ENCODE assay signal across 1 cellular context in the genomic region with DNA sequence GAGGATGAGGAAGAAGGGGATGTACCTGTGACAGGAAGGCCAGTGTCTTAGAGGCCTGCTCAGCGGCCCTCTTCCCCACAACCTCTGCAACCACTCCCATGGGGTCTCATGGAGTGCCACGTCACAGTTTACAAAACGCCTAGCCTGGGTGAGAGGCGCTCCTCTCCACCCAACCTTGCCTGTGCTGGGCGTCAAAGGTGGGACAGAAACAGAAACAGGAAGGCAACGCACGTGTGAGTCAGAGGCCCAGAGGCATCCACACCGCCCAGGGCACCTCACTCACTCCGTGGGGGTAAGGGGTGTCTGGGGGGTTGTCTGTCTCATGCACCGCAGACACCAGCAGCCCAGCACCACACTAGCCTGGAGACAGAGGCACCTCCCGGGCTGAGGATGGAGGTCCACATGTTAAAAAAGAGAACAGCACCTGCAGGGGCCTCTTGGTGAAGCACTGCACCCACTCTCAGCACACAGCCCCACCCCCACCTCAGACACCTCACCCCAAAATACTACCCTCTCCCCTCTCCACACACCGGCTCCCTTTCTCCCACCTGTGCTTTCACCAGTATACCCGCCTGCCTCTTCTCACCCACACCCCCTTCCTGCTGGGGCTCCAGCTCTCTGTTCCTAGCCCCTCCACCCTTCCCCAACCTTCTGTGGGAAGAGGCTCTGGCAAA.
TF ChIP-seq lines count a peak whose summit lies in the region.

No MANE protein-coding gene starts in this region.

TF ChIP-seq in GM12878, 131 proteins besides CTCF, POLR2A, EP300 and RAD21 (continued from another document):
- TF ChIP-seq SPI1 (IDR thresholded peaks at IDR 0.05; ENCODE audit: borderline replicate concordance, insufficient read depth, low read depth, low read length) (no peak), ZBED1 (IDR thresholded peaks at IDR 0.05; ENCODE audit: borderline replicate concordance) (no peak), SRF (IDR thresholded peaks at IDR 0.05; ENCODE audit: low read depth in 2 of 2, low read length in 2 of 2) (no peak), CBFB (IDR thresholded peaks at IDR 0.05; ENCODE audit: low read depth) (no peak), PML (IDR thresholded peaks at IDR 0.05; ENCODE audit: low read length) (no peak), IKZF2 (IDR thresholded peaks at IDR 0.05) (no peak), ZNF207 (IDR thresholded peaks at IDR 0.05; ENCODE audit: borderline replicate concordance) (no peak), CEBPB (IDR thresholded peaks at IDR 0.05; ENCODE audit: borderline replicate concordance in 1 of 2, low read depth in 2 of 2, low read length in 2 of 2) (no peak), TCF12 (IDR thresholded peaks at IDR 0.05; ENCODE audit: low read depth, low read length) (no peak), NR2C2 (IDR thresholded peaks at IDR 0.05; ENCODE audit: borderline replicate concordance, control insufficient read depth, insufficient read length, low read depth) (no peak), NFXL1 (IDR thresholded peaks at IDR 0.05; ENCODE audit: borderline replicate concordance) (no peak), RFX5 (IDR thresholded peaks at IDR 0.05; ENCODE audit: low read depth, low read length) (no peak), TARDBP (IDR thresholded peaks at IDR 0.05; ENCODE audit: borderline replicate concordance) (no peak), SMAD5 (IDR thresholded peaks at IDR 0.05; ENCODE audit: low read depth) (no peak)
- TF ChIP-seq, protein P1, sequence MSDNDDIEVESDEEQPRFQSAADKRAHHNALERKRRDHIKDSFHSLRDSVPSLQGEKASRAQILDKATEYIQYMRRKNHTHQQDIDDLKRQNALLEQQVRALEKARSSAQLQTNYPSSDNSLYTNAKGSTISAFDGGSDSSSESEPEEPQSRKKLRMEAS (IDR thresholded peaks at IDR 0.05; ENCODE audit: low read depth, low read length): peak; percentile 79
- TF ChIP-seq, protein P2, sequence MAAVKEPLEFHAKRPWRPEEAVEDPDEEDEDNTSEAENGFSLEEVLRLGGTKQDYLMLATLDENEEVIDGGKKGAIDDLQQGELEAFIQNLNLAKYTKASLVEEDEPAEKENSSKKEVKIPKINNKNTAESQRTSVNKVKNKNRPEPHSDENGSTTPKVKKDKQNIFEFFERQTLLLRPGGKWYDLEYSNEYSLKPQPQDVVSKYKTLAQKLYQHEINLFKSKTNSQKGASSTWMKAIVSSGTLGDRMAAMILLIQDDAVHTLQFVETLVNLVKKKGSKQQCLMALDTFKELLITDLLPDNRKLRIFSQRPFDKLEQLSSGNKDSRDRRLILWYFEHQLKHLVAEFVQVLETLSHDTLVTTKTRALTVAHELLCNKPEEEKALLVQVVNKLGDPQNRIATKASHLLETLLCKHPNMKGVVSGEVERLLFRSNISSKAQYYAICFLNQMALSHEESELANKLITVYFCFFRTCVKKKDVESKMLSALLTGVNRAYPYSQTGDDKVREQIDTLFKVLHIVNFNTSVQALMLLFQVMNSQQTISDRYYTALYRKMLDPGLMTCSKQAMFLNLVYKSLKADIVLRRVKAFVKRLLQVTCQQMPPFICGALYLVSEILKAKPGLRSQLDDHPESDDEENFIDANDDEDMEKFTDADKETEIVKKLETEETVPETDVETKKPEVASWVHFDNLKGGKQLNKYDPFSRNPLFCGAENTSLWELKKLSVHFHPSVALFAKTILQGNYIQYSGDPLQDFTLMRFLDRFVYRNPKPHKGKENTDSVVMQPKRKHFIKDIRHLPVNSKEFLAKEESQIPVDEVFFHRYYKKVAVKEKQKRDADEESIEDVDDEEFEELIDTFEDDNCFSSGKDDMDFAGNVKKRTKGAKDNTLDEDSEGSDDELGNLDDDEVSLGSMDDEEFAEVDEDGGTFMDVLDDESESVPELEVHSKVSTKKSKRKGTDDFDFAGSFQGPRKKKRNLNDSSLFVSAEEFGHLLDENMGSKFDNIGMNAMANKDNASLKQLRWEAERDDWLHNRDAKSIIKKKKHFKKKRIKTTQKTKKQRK (IDR thresholded peaks at IDR 0.05; ENCODE audit: low read depth, low read length): no peak
- TF ChIP-seq, protein P3, sequence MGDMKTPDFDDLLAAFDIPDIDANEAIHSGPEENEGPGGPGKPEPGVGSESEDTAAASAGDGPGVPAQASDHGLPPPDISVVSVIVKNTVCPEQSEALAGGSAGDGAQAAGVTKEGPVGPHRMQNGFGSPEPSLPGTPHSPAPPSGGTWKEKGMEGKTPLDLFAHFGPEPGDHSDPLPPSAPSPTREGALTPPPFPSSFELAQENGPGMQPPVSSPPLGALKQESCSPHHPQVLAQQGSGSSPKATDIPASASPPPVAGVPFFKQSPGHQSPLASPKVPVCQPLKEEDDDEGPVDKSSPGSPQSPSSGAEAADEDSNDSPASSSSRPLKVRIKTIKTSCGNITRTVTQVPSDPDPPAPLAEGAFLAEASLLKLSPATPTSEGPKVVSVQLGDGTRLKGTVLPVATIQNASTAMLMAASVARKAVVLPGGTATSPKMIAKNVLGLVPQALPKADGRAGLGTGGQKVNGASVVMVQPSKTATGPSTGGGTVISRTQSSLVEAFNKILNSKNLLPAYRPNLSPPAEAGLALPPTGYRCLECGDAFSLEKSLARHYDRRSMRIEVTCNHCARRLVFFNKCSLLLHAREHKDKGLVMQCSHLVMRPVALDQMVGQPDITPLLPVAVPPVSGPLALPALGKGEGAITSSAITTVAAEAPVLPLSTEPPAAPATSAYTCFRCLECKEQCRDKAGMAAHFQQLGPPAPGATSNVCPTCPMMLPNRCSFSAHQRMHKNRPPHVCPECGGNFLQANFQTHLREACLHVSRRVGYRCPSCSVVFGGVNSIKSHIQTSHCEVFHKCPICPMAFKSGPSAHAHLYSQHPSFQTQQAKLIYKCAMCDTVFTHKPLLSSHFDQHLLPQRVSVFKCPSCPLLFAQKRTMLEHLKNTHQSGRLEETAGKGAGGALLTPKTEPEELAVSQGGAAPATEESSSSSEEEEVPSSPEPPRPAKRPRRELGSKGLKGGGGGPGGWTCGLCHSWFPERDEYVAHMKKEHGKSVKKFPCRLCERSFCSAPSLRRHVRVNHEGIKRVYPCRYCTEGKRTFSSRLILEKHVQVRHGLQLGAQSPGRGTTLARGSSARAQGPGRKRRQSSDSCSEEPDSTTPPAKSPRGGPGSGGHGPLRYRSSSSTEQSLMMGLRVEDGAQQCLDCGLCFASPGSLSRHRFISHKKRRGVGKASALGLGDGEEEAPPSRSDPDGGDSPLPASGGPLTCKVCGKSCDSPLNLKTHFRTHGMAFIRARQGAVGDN (IDR thresholded peaks at IDR 0.05): peak; percentile 92
